ENCODE assay signal across 19 cellular contexts in genomic region chr15:99716540-99716939, GRCh38. TPM values are rescaled to one million over a fixed set of nuclear protein-coding genes. Genes with fewer than 3 reads are reported as not detected.
A peak's percentile ranks its signal among the peaks of the same experiment; 100 is the strongest.
DNase-seq lines count a peak whose midpoint lies in the region; ATAC-seq, FAIRE-seq and TF ChIP-seq lines count a peak whose summit lies in the region.
"Had no signal": no experiment of that assay in that cellular context is flagged by ENCODE, and none has a peak within 500 bp of the region (broad histone marks: within the 10 kb centered on the region; RNA-seq: fewer than 3 reads in every experiment).

No MANE protein-coding gene starts in this region.

- no peak overlapping the region for H3K9ac ChIP-seq in stomach smooth muscle (ENCODE audit: low read length in 2 of 2)

- H3K4me3 ChIP-seq in dorsolateral prefrontal cortex = no peak overlapping the region
- H3K4me3 ChIP-seq in lung = no peak overlapping the region
- H3K4me3 ChIP-seq in stomach smooth muscle (ENCODE audit: low read length in 2 of 2) = no peak overlapping the region
- H3K4me3 ChIP-seq in effector memory CD4-positive, alpha-beta T cell (ENCODE audit: insufficient read depth, low read depth, low read length, poor library complexity, severe bottlenecking) = no peak overlapping the region
- H3K4me3 ChIP-seq: body of pancreas, lower lobe of right lung, testis had no signal

- H3K4me1 ChIP-seq in lung (ENCODE audit: control insufficient read depth in 2 of 2, insufficient read depth in 2 of 2, low read length in 2 of 2) (peaks cover 8 to 14% of the 10 kb centered on the region in 2 donors), stomach smooth muscle (ENCODE audit: control insufficient read depth, insufficient read depth, low read length) (peaks cover 26% of the 10 kb centered on the region)
- peaks cover 3% of the 10 kb centered on the region for H3K4me1 ChIP-seq in effector memory CD4-positive, alpha-beta T cell (ENCODE audit: control insufficient read depth, insufficient read depth, low read length, poor library complexity, severe bottlenecking)

- intact Hi-C loops in dorsolateral prefrontal cortex (cut with DNase I) = loop anchor here (2.0 to 10.0 kb wide), 2 partner anchors 16 to 312 kb away; partner anchors contain the start of gene LYSMD4 (in 1 of the 2)

- DNase-seq in GM18507 (ENCODE audit: extremely low spot score, insufficient read length, low read depth) (no peak), dorsolateral prefrontal cortex (no peak), lung (ENCODE audit: low spot score) (no peak)
- DNase-seq in effector memory CD4-positive, alpha-beta T cell = no peak
- DNase-seq in activated CD4-positive, alpha-beta T cell treated with anti-CD3 and anti-CD28 coated beads, Interleukin-2, amount 50 U/mL, for 48 hours = no peak
- DNase-seq: activated CD4-positive, alpha-beta memory T cell treated with anti-CD3 and anti-CD28 coated beads for 36 hours; activated naive CD4-positive, alpha-beta T cell treated with anti-CD3 and anti-CD28 coated beads, Interleukin-2, amount 50 U/mL, for 16 hours; activated T-cell treated with anti-CD3 and anti-CD28 coated beads, Interleukin-2, amount 50 U/mL, for 1 hour; body of pancreas; HCEC 1CT; lower lobe of right lung; MV-4-11; naive B cell; T-helper 1 cell had no signal

- WGBS in lung, 2 donors = 84 to 90% methylated on average over 9 of the region's 9 CpGs

- H3K27me3 ChIP-seq in dorsolateral prefrontal cortex (no peaks in the 10 kb centered on the region), lung (ENCODE audit: control insufficient read depth, insufficient read depth) (no peaks in the 10 kb centered on the region), stomach smooth muscle (ENCODE audit: control insufficient read depth in 1 of 2, insufficient read depth in 2 of 2, low read length in 2 of 2) (no peaks in the 10 kb centered on the region)
- H3K27me3 ChIP-seq in effector memory CD4-positive, alpha-beta T cell (replicated peaks; ENCODE audit: control insufficient read depth, insufficient read depth, low read length, poor library complexity, severe bottlenecking) = no peaks in the 10 kb centered on the region
- H3K27me3 ChIP-seq: body of pancreas, testis had no signal

- H3K27ac ChIP-seq in dorsolateral prefrontal cortex (peak overlapping the region in 47 of 59 donors; percentile 3 to 78 (median 50)), lung (ENCODE audit: low read depth in 1 of 2, low read length in 1 of 2) (peak overlapping the region; percentile 5 to 41), stomach smooth muscle (ENCODE audit: low read length) (peak overlapping the region; percentile 24)
- H3K27ac ChIP-seq in effector memory CD4-positive, alpha-beta T cell (ENCODE audit: insufficient read depth, low read length, poor library complexity, severe bottlenecking) = no peak overlapping the region
- H3K27ac ChIP-seq: body of pancreas, VCaP had no signal

- FAIRE-seq in GM18507 (lab: Jason Lieb, UNC) = peak; percentile 9

- H3K9me3 ChIP-seq in lung (ENCODE audit: control insufficient read depth in 2 of 2, insufficient read depth in 1 of 2, low read length in 1 of 2) (no peaks in the 10 kb centered on the region), stomach smooth muscle (ENCODE audit: control insufficient read depth in 2 of 2, low read length in 2 of 2) (no peaks in the 10 kb centered on the region)
- no peaks in the 10 kb centered on the region for H3K9me3 ChIP-seq in effector memory CD4-positive, alpha-beta T cell (ENCODE audit: control insufficient read depth, low read length)
- H3K9me3 ChIP-seq: body of pancreas, lower lobe of right lung, testis had no signal

- H3K36me3 ChIP-seq in lung (ENCODE audit: control insufficient read depth in 2 of 2, insufficient read depth in 2 of 2, low read length in 2 of 2) (peaks cover 5 to 10% of the 10 kb centered on the region in 2 donors), stomach smooth muscle (ENCODE audit: control insufficient read depth in 2 of 2, insufficient read depth in 2 of 2, low read length in 2 of 2) (peaks cover 9 to 20% of the 10 kb centered on the region in 2 donors)
- H3K36me3 ChIP-seq in effector memory CD4-positive, alpha-beta T cell (ENCODE audit: control insufficient read depth, insufficient read depth, low read length) = peaks cover 4% of the 10 kb centered on the region

- TF ChIP-seq CTCF in dorsolateral prefrontal cortex (IDR thresholded peaks at IDR 0.05 in 54 of 56, conservative IDR thresholded peaks at IDR 0.05 in 2 of 56; ENCODE audit: low read depth in 1 of 56, partially characterized antibody in 56 of 56) = no peak
- no peak for TF ChIP-seq CTCF in lung (IDR thresholded peaks at IDR 0.05; ENCODE audit: control extremely low read depth, extremely low read depth)

- no peak for ATAC-seq in lung (ENCODE audit: insufficient read depth, low FRiP score)
- ATAC-seq in GM18868 (IDR thresholded peaks at IDR 0.05; ENCODE audit: unreplicated experiment) = no peak
- ATAC-seq in GM19395 (IDR thresholded peaks at IDR 0.05; ENCODE audit: unreplicated experiment) = no peak
- ATAC-seq: body of pancreas, lower lobe of right lung had no signal

RNA-seq across cellular contexts. Expression of gene LYSMD4, which starts 16.7 kb away (rescaled TPM):
- total RNA-seq in dorsolateral prefrontal cortex (10 to 100 TPM; 13.4 to 39.6 (median 21.1) TPM), lung (10 to 100 TPM; 11.8 to 12.4 TPM)
- 1 to 10 TPM; 3.7 to 7.2 TPM for polyA plus RNA-seq in lung
